ENCODE assay signal across 21 cellular contexts in genomic region chr14:89290813-89291212, GRCh38.
"Had no signal": no experiment of that assay in that cellular context is flagged by ENCODE, and none has a peak within 500 bp of the region (broad histone marks: within the 10 kb centered on the region; RNA-seq: fewer than 3 reads in every experiment).

No MANE protein-coding gene starts in this region.

- H3K27ac ChIP-seq: colonic mucosa, esophagus muscularis mucosa, gastrocnemius medialis, tibial artery, WERI-Rb-1 had no signal

- H3K4me3 Mint-ChIP-seq: activated CD4-positive, alpha-beta memory T cell treated with anti-CD3 and anti-CD28 coated beads for 36 hours; activated CD8-positive, alpha-beta memory T cell treated with anti-CD3 and anti-CD28 coated beads, Interleukin-2, amount 10 ng/mL, durations not matched to agents 7 days and 5 days; effector memory CD8-positive, alpha-beta T cell; stimulated activated naive CD8-positive, alpha-beta T cell treated with anti-CD3 and anti-CD28 coated beads, Interleukin-15, Interleukin-2, amounts not matched to agents 100 ng/mL and 50 ng/mL, for 24 hours had no signal

- H3K36me3 ChIP-seq: colonic mucosa, gastrocnemius medialis, WERI-Rb-1 had no signal

- H3K4me3 ChIP-seq: colonic mucosa, dorsolateral prefrontal cortex, esophagus muscularis mucosa, gastrocnemius medialis, tibial artery had no signal

- H3K27ac Mint-ChIP-seq: activated CD4-positive, alpha-beta memory T cell treated with anti-CD3 and anti-CD28 coated beads for 36 hours; activated CD8-positive, alpha-beta memory T cell treated with anti-CD3 and anti-CD28 coated beads, Interleukin-2, amount 10 ng/mL, durations not matched to agents 7 days and 5 days; progenitor cell of endocrine pancreas; stimulated activated naive CD8-positive, alpha-beta T cell treated with anti-CD3 and anti-CD28 coated beads, Interleukin-15, Interleukin-2, amounts not matched to agents 100 ng/mL and 50 ng/mL, for 24 hours had no signal

- ATAC-seq: activated CD8-positive, alpha-beta memory T cell treated with anti-CD3 and anti-CD28 coated beads, Interleukin-2, amount 10 ng/mL, durations not matched to agents 7 days and 5 days; activated naive CD4-positive, alpha-beta T cell treated with anti-CD3 and anti-CD28 coated beads, Interleukin-2, amount 50 U/mL, for 72 hours; effector memory CD8-positive, alpha-beta T cell; gastrocnemius medialis; left cardiac atrium had no signal

- H3K27me3 Mint-ChIP-seq: activated CD4-positive, alpha-beta memory T cell treated with anti-CD3 and anti-CD28 coated beads for 36 hours; activated CD8-positive, alpha-beta memory T cell treated with anti-CD3 and anti-CD28 coated beads, Interleukin-2, amount 10 ng/mL, durations not matched to agents 7 days and 5 days; effector memory CD8-positive, alpha-beta T cell; stimulated activated naive CD8-positive, alpha-beta T cell treated with anti-CD3 and anti-CD28 coated beads, Interleukin-15, Interleukin-2, amounts not matched to agents 100 ng/mL and 50 ng/mL, for 24 hours had no signal

- H3K27me3 ChIP-seq: colonic mucosa, dorsolateral prefrontal cortex, esophagus muscularis mucosa, gastrocnemius medialis, tibial artery had no signal

- DNase-seq: activated CD4-positive, alpha-beta memory T cell treated with anti-CD3 and anti-CD28 coated beads for 36 hours; activated CD4-positive, alpha-beta T cell treated with anti-CD3 and anti-CD28 coated beads for 1 hour; activated CD8-positive, alpha-beta memory T cell treated with anti-CD3 and anti-CD28 coated beads, Interleukin-2, amount 10 ng/mL, durations not matched to agents 7 days and 5 days; colonic mucosa; dorsolateral prefrontal cortex; effector memory CD8-positive, alpha-beta T cell; gastrocnemius medialis; head of caudate nucleus; hypothalamus; islet precursor cell; left cardiac atrium; mesenchymal stem cell; retina; stimulated activated CD4-positive, alpha-beta T cell treated with anti-CD3 and anti-CD28 coated beads, Interleukin-4, amount 100 ng/mL, for 1 hour; T-helper 1 cell; WERI-Rb-1 had no signal

- H3K9me3 ChIP-seq: colonic mucosa, esophagus muscularis mucosa, gastrocnemius medialis, tibial artery had no signal

- H3K9me3 Mint-ChIP-seq: activated CD4-positive, alpha-beta memory T cell treated with anti-CD3 and anti-CD28 coated beads for 36 hours; activated naive CD4-positive, alpha-beta T cell treated with anti-CD3 and anti-CD28 coated beads, Interleukin-2, amount 50 U/mL, for 72 hours; effector memory CD8-positive, alpha-beta T cell; stimulated activated naive CD8-positive, alpha-beta T cell treated with anti-CD3 and anti-CD28 coated beads, Interleukin-15, Interleukin-2, amounts not matched to agents 100 ng/mL and 50 ng/mL, for 24 hours had no signal

- H3K4me1 ChIP-seq: colonic mucosa had no signal
